7 cellular contexts compared by ENCODE assay signal in genomic region chr9:113581865-113582697, GRCh38.
DNase-seq lines count a peak whose midpoint lies in the region; ATAC-seq, FAIRE-seq and TF ChIP-seq lines count a peak whose summit lies in the region.

No MANE protein-coding gene starts in this region.

- no peaks in the 10 kb centered on the region for H3K27me3 Mint-ChIP-seq in activated naive CD8-positive, alpha-beta T cell treated with anti-CD3 and anti-CD28 coated beads, Interleukin-2, amount 50 U/mL, for 24 hours
- peaks cover 8 to 24% (median 17%) of the 10 kb centered on the region in 3 donors for H3K27me3 Mint-ChIP-seq in immature natural killer cell (ENCODE audit: low read depth in 3 of 3)

- TF ChIP-seq CTCF in D721Med (IDR thresholded peaks at IDR 0.05; ENCODE audit: insufficient read depth, missing control alignments), result no peak

- H3K4me3 Mint-ChIP-seq in activated naive CD8-positive, alpha-beta T cell treated with anti-CD3 and anti-CD28 coated beads, Interleukin-2, amount 50 U/mL, for 24 hours, result peak overlapping the region; percentile 83
- peak overlapping the region; percentile 76 to 91 (median 85) for H3K4me3 Mint-ChIP-seq in immature natural killer cell

- peaks cover 43% of the 10 kb centered on the region for H3K4me1 ChIP-seq in SJCRH30

- H3K27me3 ChIP-seq in SJCRH30, result no peaks in the 10 kb centered on the region

- FAIRE-seq in D721Med (lab: Jason Lieb, UNC), result no peak

- H3K36me3 Mint-ChIP-seq in activated naive CD8-positive, alpha-beta T cell treated with anti-CD3 and anti-CD28 coated beads, Interleukin-2, amount 50 U/mL, for 24 hours (ENCODE audit: low read depth), result peaks cover 43% of the 10 kb centered on the region
- H3K36me3 Mint-ChIP-seq in immature natural killer cell, result peaks cover 0 to 31% (median 17%) of the 10 kb centered on the region in 3 donors

- H3K4me1 Mint-ChIP-seq in activated naive CD8-positive, alpha-beta T cell treated with anti-CD3 and anti-CD28 coated beads, Interleukin-2, amount 50 U/mL, for 24 hours, result peaks cover 92% of the 10 kb centered on the region
- H3K4me1 Mint-ChIP-seq in immature natural killer cell, result peaks cover 95% of the 10 kb centered on the region in 2 donors

- ATAC-seq in GM18861 (IDR thresholded peaks at IDR 0.05; ENCODE audit: unreplicated experiment) (peak; percentile 77), HG02938 (IDR thresholded peaks at IDR 0.05; ENCODE audit: unreplicated experiment) (peak; percentile 74)
- ATAC-seq in activated naive CD8-positive, alpha-beta T cell treated with anti-CD3 and anti-CD28 coated beads, Interleukin-2, amount 50 U/mL, for 24 hours, result peak; percentile 75

- no peaks in the 10 kb centered on the region for H3K9me3 ChIP-seq in SJCRH30 (replicated peaks)

- H3K9me3 Mint-ChIP-seq in activated naive CD8-positive, alpha-beta T cell treated with anti-CD3 and anti-CD28 coated beads, Interleukin-2, amount 50 U/mL, for 24 hours, result no peaks in the 10 kb centered on the region
- no peaks in the 10 kb centered on the region for H3K9me3 Mint-ChIP-seq in immature natural killer cell

- DNase-seq in SJCRH30 (peak; percentile 59 to 72), immature natural killer cell (peak; percentile 81 to 83 (median 82)), D721Med (ENCODE audit: insufficient read length, low spot score) (no peak)
- DNase-seq in activated naive CD8-positive, alpha-beta T cell treated with anti-CD3 and anti-CD28 coated beads, Interleukin-2, amount 50 U/mL, for 24 hours, result peak; percentile 86
- peak; percentile 87 for DNase-seq in stimulated activated CD4-positive, alpha-beta T cell treated with anti-CD3 and anti-CD28 coated beads, Interleukin-1b, Interleukin-23, amount 100 ng/mL, for 48 hours

- H3K4me3 ChIP-seq in SJCRH30, result no peak overlapping the region

- H3K36me3 ChIP-seq in SJCRH30, result peaks cover 22% of the 10 kb centered on the region

- peak overlapping the region; percentile 88 for H3K27ac Mint-ChIP-seq in activated naive CD8-positive, alpha-beta T cell treated with anti-CD3 and anti-CD28 coated beads, Interleukin-2, amount 50 U/mL, for 24 hours
- peak overlapping the region; percentile 76 to 99 (median 96) for H3K27ac Mint-ChIP-seq in immature natural killer cell

- peak overlapping the region; percentile 97 for H3K27ac ChIP-seq in SJCRH30
